Comparison of ENCODE assay signal across 9 cellular contexts in genomic region chr5:174571662-174572397, GRCh38.
DNase-seq lines count a peak whose midpoint lies in the region; ATAC-seq and TF ChIP-seq lines count a peak whose summit lies in the region.
"Had no signal": no experiment of that assay in that cellular context is flagged by ENCODE, and none has a peak within 500 bp of the region (broad histone marks: within the 10 kb centered on the region; RNA-seq: fewer than 3 reads in every experiment).

No MANE protein-coding gene starts in this region.

- H3K9me3 ChIP-seq in RWPE2 (ENCODE audit: severe bottlenecking): no peaks in the 10 kb centered on the region

- H3K4me3 ChIP-seq in RWPE2 (ENCODE audit: severe bottlenecking) (no peak overlapping the region), fibroblast of pulmonary artery (replicated peaks; ENCODE audit: low read depth, low read length) (no peak overlapping the region)

- DNase-seq in RWPE2 (ENCODE audit: low spot score) (peak; percentile 86), fibroblast of pulmonary artery (ENCODE audit: low read depth) (peak; percentile 94), omental fat pad (ENCODE audit: low spot score) (no peak), SHP77 (lab: John Stamatoyannopoulos, UW) (no peak), AML-193 (lab: John Stamatoyannopoulos, UW) (no peak), SK-N-DZ (ENCODE audit: low spot score) (no peak)

- no peaks in the 10 kb centered on the region for H3K36me3 ChIP-seq in RWPE2 (ENCODE audit: low read depth)

- H3K27ac ChIP-seq in C4-2B: peak overlapping the region; percentile 42
- H3K27ac ChIP-seq in RWPE2 (ENCODE audit: poor library complexity, severe bottlenecking): no peak overlapping the region
- H3K27ac ChIP-seq: KMS-11 had no signal

- TF ChIP-seq CTCF in C4-2B (conservative IDR thresholded peaks at IDR 0.05) (peak; percentile 44), RWPE2 (IDR thresholded peaks at IDR 0.05; ENCODE audit: poor library complexity, severe bottlenecking) (peak; percentile 75), fibroblast of pulmonary artery (IDR thresholded peaks at IDR 0.05; ENCODE audit: low read length, missing control alignments) (peak; percentile 49), omental fat pad (IDR thresholded peaks at IDR 0.05) (no peak)

- ATAC-seq in RWPE2 (ENCODE audit: low read depth) (peak; percentile 90), omental fat pad (ENCODE audit: low FRiP score) (peak; percentile 94), HG02970 (IDR thresholded peaks at IDR 0.05; ENCODE audit: low FRiP score, unreplicated experiment) (no peak)

- no peaks in the 10 kb centered on the region for H3K27me3 ChIP-seq in RWPE2 (ENCODE audit: insufficient read depth, poor library complexity, severe bottlenecking)

- H3K4me1 ChIP-seq in RWPE2 (ENCODE audit: insufficient read depth, poor library complexity, severe bottlenecking): peaks cover 19% of the 10 kb centered on the region

Comparison
In these comparisons a context has a peak if more than half of its experiments do, and no peak if none do; other contexts are left out.
1. CTCF ChIP-seq: peak in C4-2B (single experiment), RWPE2 (single experiment) and fibroblast of pulmonary artery (single experiment); none in omental fat pad (0 of 3).
2. DNase-seq: peak in RWPE2 (single experiment) and fibroblast of pulmonary artery (single experiment); none in omental fat pad (single experiment), SHP77 (0 of 2), AML-193 (0 of 2) and SK-N-DZ (single experiment).